ENCODE assay signal across 20 cellular contexts in the genomic region with DNA sequence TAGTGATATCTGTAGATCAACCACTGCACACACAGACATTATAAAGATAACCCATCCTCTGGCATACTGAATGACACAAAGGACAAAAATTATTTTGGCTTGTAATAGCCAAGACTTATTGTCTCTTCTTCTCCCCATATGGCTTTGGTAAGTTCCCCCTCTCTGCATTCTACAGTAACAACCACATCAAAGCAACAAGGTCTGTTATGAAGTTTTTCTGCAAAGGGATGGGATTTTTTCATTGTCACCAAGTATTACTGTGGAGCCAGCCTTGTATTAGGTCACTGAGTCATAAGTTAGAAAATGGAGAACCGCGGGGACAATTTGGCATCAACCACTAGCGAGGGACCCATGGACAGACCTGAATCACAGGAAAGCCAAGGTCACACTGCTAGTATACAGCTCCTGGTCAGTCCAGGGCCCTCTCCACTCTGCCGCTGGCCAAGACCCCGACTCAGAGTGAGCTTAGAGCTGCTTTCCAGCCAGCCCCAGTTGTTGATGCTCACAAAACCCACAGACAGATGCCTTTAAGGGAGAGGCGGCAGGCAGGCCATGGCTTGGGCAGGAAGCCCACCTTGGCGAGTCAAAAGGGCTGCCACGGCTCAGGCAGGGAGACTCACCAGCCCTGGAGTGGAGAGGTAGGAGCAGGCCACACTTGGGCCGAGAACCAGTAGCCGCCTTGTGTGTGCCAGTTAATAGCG. TPM values are rescaled to one million over a fixed set of nuclear protein-coding genes. Genes with fewer than 3 reads are reported as not detected.
DNase-seq lines count a peak whose midpoint lies in the region; ATAC-seq and TF ChIP-seq lines count a peak whose summit lies in the region.
"Had no signal": no experiment of that assay in that cellular context is flagged by ENCODE, and none has a peak within 500 bp of the region (broad histone marks: within the 10 kb centered on the region; RNA-seq: fewer than 3 reads in every experiment).

No MANE protein-coding gene starts in this region.

- no peak for TF ChIP-seq CTCF in endothelial cell (IDR thresholded peaks at IDR 0.05; ENCODE audit: unreplicated experiment)

- H3K9me3 Mint-ChIP-seq in stimulated activated naive CD8-positive, alpha-beta T cell treated with anti-CD3 and anti-CD28 coated beads, Interleukin-15, Interleukin-2, amounts not matched to agents 100 ng/mL and 50 ng/mL, for 24 hours, result no peaks in the 10 kb centered on the region
- H3K9me3 Mint-ChIP-seq in endothelial cell (ENCODE audit: unreplicated experiment), result no peaks in the 10 kb centered on the region
- H3K9me3 Mint-ChIP-seq: H9 had no signal

- H3K4me3 Mint-ChIP-seq in stimulated activated naive CD8-positive, alpha-beta T cell treated with anti-CD3 and anti-CD28 coated beads, Interleukin-15, Interleukin-2, amounts not matched to agents 100 ng/mL and 50 ng/mL, for 24 hours, result no peak overlapping the region
- peak overlapping the region; percentile 44 for H3K4me3 Mint-ChIP-seq in endothelial cell (ENCODE audit: unreplicated experiment)
- H3K4me3 Mint-ChIP-seq: H9 had no signal

- DNase-seq in stimulated activated naive CD8-positive, alpha-beta T cell treated with anti-CD3 and anti-CD28 coated beads, Interleukin-15, Interleukin-2, amounts not matched to agents 100 U/mL and 50 U/mL, for 24 hours, result no peak
- DNase-seq in SW480 (ENCODE audit: low spot score) (peak; percentile 48), endothelial cell (ENCODE audit: low spot score) (no peak), NCI-H1048 (lab: John Stamatoyannopoulos, UW) (no peak), NCI-H1436 treated with DMSO at 0.1 percent for 48 hours (lab: John Stamatoyannopoulos, UW) (no peak)
- DNase-seq: ACHN, C1 segment of cervical spinal cord, DMS79, H9, IMR-90, NCI-H187 treated with DMSO at 0.1 percent for 48 hours, NCI-H2227 treated with DMSO at 0.1 percent for 48 hours, NCI-H524, NCI-H82, PC-3, RPMI8226, SIG-M5 had no signal

- peak overlapping the region; percentile 31 for H3K27ac Mint-ChIP-seq in stimulated activated naive CD8-positive, alpha-beta T cell treated with anti-CD3 and anti-CD28 coated beads, Interleukin-15, Interleukin-2, amounts not matched to agents 100 ng/mL and 50 ng/mL, for 24 hours
- no peak overlapping the region for H3K27ac Mint-ChIP-seq in endothelial cell (ENCODE audit: unreplicated experiment)
- H3K27ac Mint-ChIP-seq: H9 had no signal

- H3K36me3 Mint-ChIP-seq in stimulated activated naive CD8-positive, alpha-beta T cell treated with anti-CD3 and anti-CD28 coated beads, Interleukin-15, Interleukin-2, amounts not matched to agents 100 ng/mL and 50 ng/mL, for 24 hours (ENCODE audit: low read depth), result peaks cover 97% of the 10 kb centered on the region
- peaks cover 60% of the 10 kb centered on the region for H3K36me3 Mint-ChIP-seq in endothelial cell (ENCODE audit: low read depth, unreplicated experiment)

- H3K27me3 Mint-ChIP-seq in stimulated activated naive CD8-positive, alpha-beta T cell treated with anti-CD3 and anti-CD28 coated beads, Interleukin-15, Interleukin-2, amounts not matched to agents 100 ng/mL and 50 ng/mL, for 24 hours, result no peaks in the 10 kb centered on the region
- H3K27me3 Mint-ChIP-seq in endothelial cell (ENCODE audit: unreplicated experiment), result no peaks in the 10 kb centered on the region

- peaks cover 44% of the 10 kb centered on the region for H3K4me1 Mint-ChIP-seq in stimulated activated naive CD8-positive, alpha-beta T cell treated with anti-CD3 and anti-CD28 coated beads, Interleukin-15, Interleukin-2, amounts not matched to agents 100 ng/mL and 50 ng/mL, for 24 hours (ENCODE audit: low read depth)
- peaks cover 23% of the 10 kb centered on the region for H3K4me1 Mint-ChIP-seq in endothelial cell (ENCODE audit: unreplicated experiment)

- ATAC-seq in stimulated activated naive CD8-positive, alpha-beta T cell treated with anti-CD3 and anti-CD28 coated beads, Interleukin-15, Interleukin-2, amounts not matched to agents 100 U/mL and 50 U/mL, for 24 hours, result no peak
- no peak for ATAC-seq in HG03354 (IDR thresholded peaks at IDR 0.05; ENCODE audit: poor library complexity, severe bottlenecking, unreplicated experiment)
- ATAC-seq: PC-3, SK-N-SH treated with all-trans-retinoic acid at 6 μM for 48 hours had no signal

RNA-seq across cellular contexts. Expression of gene PABPC4, which starts 6.0 kb away (rescaled TPM):
- total RNA-seq in endothelial cell (ENCODE audit: unreplicated experiment), result 254 TPM
